36 cellular contexts compared by ENCODE assay signal in genomic region chr16:77467929-77468328, GRCh38. TPM values are rescaled to one million over a fixed set of nuclear protein-coding genes. Genes with fewer than 3 reads are reported as not detected.
"Had no signal": no experiment of that assay in that cellular context is flagged by ENCODE, and none has a peak within 500 bp of the region (broad histone marks: within the 10 kb centered on the region; RNA-seq: fewer than 3 reads in every experiment).

No MANE protein-coding gene starts in this region.

- H3K27ac ChIP-seq: adrenal gland, body of pancreas, breast epithelium, KMS-11, RWPE1, VCaP had no signal

- H3K4me1 ChIP-seq: adrenal gland, body of pancreas, breast epithelium had no signal

- H3K4me1 Mint-ChIP-seq: activated B cell treated with CpG ODN at 0.5 μM for 24 hours had no signal

- H3K27ac Mint-ChIP-seq: activated B cell treated with CpG ODN at 0.5 μM for 24 hours; activated CD4-positive, alpha-beta memory T cell treated with anti-CD3 and anti-CD28 coated beads for 36 hours; activated naive CD4-positive, alpha-beta T cell treated with anti-CD3 and anti-CD28 coated beads for 36 hours; activated naive CD4-positive, alpha-beta T cell treated with anti-CD3 and anti-CD28 coated beads, Interleukin-2, amount 50 U/mL, for 72 hours; activated T-helper 1 cell treated with anti-CD3 and anti-CD28 coated beads, Interleukin-12 subunit alpha, Interleukin-12 subunit beta, Interleukin-2, Interleukin-4 antibody, amounts not matched to agents 30 ng/mL and 10 ng/mL and 1 ng/mL, durations not matched to agents 14 hours and 24 hours and 36 hours had no signal

- H3K27me3 ChIP-seq: adrenal gland, body of pancreas, breast epithelium had no signal

- DNase-seq: activated B cell treated with CpG ODN at 0.5 μM for 24 hours; activated CD4-positive, alpha-beta memory T cell treated with anti-CD3 and anti-CD28 coated beads for 36 hours; activated CD4-positive, alpha-beta T cell treated with anti-CD3 and anti-CD28 coated beads for 4 hours; activated CD4-positive, alpha-beta T cell treated with anti-CD3 and anti-CD28 coated beads, Interleukin-2, amount 50 U/mL, for 1 hour; activated CD4-positive, CD25-positive, alpha-beta regulatory T cell treated with anti-CD3 and anti-CD28 coated beads, Interleukin-2, amount 50 U/mL, for 72 hours; activated CD8-positive, alpha-beta memory T cell treated with anti-CD3 and anti-CD28 coated beads, Interleukin-2, amount 50 U/mL, for 4 hours; activated gamma-delta T cell treated with Interleukin-2 at 50 U/mL for 16 hours; activated naive CD4-positive, alpha-beta T cell treated with anti-CD3 and anti-CD28 coated beads for 36 hours; activated T-cell treated with anti-CD3 and anti-CD28 coated beads for 4 hours; activated T-cell treated with anti-CD3 and anti-CD28 coated beads, Interleukin-2, amount 50 U/mL, for 4 hours; adrenal gland; body of pancreas; NCI-H1092 treated with DMSO at 0.1 percent for 48 hours; NCI-H1417; NCI-H146; NCI-H187; NCI-H2029 treated with DMSO at 0.1 percent for 48 hours; NCI-H2107; NCI-H2171; NCI-H446; NCI-H510A treated with DMSO at 0.1 percent for 48 hours; NCI-H526 treated with DMSO at 0.1 percent for 48 hours; NCI-H774; PC-3; Right ventricle myocardium superior; SW 1271; T-helper 1 cell; T-helper 2 cell; T-helper 9 cell had no signal

- H3K4me3 ChIP-seq: adrenal gland, body of pancreas, breast epithelium had no signal

- H3K36me3 ChIP-seq: adrenal gland, breast epithelium had no signal

- H3K9me3 ChIP-seq: adrenal gland, body of pancreas, breast epithelium had no signal

- H3K9ac ChIP-seq: KMS-11 had no signal

- H3K4me2 ChIP-seq: KMS-11 had no signal

- H3K4me3 Mint-ChIP-seq: activated B cell treated with CpG ODN at 0.5 μM for 24 hours; activated CD4-positive, alpha-beta memory T cell treated with anti-CD3 and anti-CD28 coated beads for 36 hours; activated naive CD4-positive, alpha-beta T cell treated with anti-CD3 and anti-CD28 coated beads for 36 hours; activated T-cell treated with anti-CD3 and anti-CD28 coated beads, Interleukin-2, amount 50 U/mL, for 4 hours; activated T-helper 1 cell treated with anti-CD3 and anti-CD28 coated beads, Interleukin-12 subunit alpha, Interleukin-12 subunit beta, Interleukin-2, Interleukin-4 antibody, amounts not matched to agents 30 ng/mL and 10 ng/mL and 1 ng/mL, durations not matched to agents 14 hours and 24 hours and 36 hours had no signal

- ATAC-seq: activated naive CD4-positive, alpha-beta T cell treated with anti-CD3 and anti-CD28 coated beads, Interleukin-2, amount 50 U/mL, for 72 hours; activated T-cell treated with anti-CD3 and anti-CD28 coated beads, Interleukin-2, amount 50 U/mL, for 4 hours; body of pancreas; PC-3 had no signal

- H3K9me3 Mint-ChIP-seq: activated B cell treated with CpG ODN at 0.5 μM for 24 hours; activated CD4-positive, alpha-beta memory T cell treated with anti-CD3 and anti-CD28 coated beads for 36 hours; activated naive CD4-positive, alpha-beta T cell treated with anti-CD3 and anti-CD28 coated beads for 36 hours; activated naive CD4-positive, alpha-beta T cell treated with anti-CD3 and anti-CD28 coated beads, Interleukin-2, amount 50 U/mL, for 72 hours; activated T-cell treated with anti-CD3 and anti-CD28 coated beads, Interleukin-2, amount 50 U/mL, for 4 hours; activated T-helper 1 cell treated with anti-CD3 and anti-CD28 coated beads, Interleukin-12 subunit alpha, Interleukin-12 subunit beta, Interleukin-2, Interleukin-4 antibody, amounts not matched to agents 30 ng/mL and 10 ng/mL and 1 ng/mL, durations not matched to agents 14 hours and 24 hours and 36 hours had no signal

- H3K36me3 Mint-ChIP-seq: activated CD4-positive, alpha-beta memory T cell treated with anti-CD3 and anti-CD28 coated beads for 36 hours; activated naive CD4-positive, alpha-beta T cell treated with anti-CD3 and anti-CD28 coated beads, Interleukin-2, amount 50 U/mL, for 72 hours had no signal

RNA-seq across cellular contexts. Expression of gene ADAMTS18, which starts 33.1 kb away (rescaled TPM):
- total RNA-seq: activated B cell treated with CpG ODN at 0.5 μM for 24 hours; activated CD4-positive, alpha-beta memory T cell treated with anti-CD3 and anti-CD28 coated beads for 36 hours; activated naive CD4-positive, alpha-beta T cell treated with anti-CD3 and anti-CD28 coated beads for 36 hours; activated naive CD4-positive, alpha-beta T cell treated with anti-CD3 and anti-CD28 coated beads, Interleukin-2, amount 50 U/mL, for 72 hours; activated T-cell treated with anti-CD3 and anti-CD28 coated beads, Interleukin-2, amount 50 U/mL, for 4 hours; cardiac septum; PC-3; Right ventricle myocardium superior had no signal
